Comparison of ENCODE assay signal across 24 cellular contexts in genomic region chr4:187724526-187724925, GRCh38.
DNase-seq lines count a peak whose midpoint lies in the region; ATAC-seq and TF ChIP-seq lines count a peak whose summit lies in the region.
"Had no signal": no experiment of that assay in that cellular context is flagged by ENCODE, and none has a peak within 500 bp of the region (broad histone marks: within the 10 kb centered on the region; RNA-seq: fewer than 3 reads in every experiment).

No MANE protein-coding gene starts in this region.

- TF ChIP-seq POLR2A in IMR-90 (IDR thresholded peaks at IDR 0.05; ENCODE audit: low read depth, low read length) (no peak), body of pancreas (IDR thresholded peaks at IDR 0.05) (no peak)

- H3K9me3 ChIP-seq in IMR-90 (ENCODE audit: control insufficient read depth, insufficient read depth, low read length) (no peaks in the 10 kb centered on the region), OCI-LY1 (ENCODE audit: low read length) (no peaks in the 10 kb centered on the region), body of pancreas (no peaks in the 10 kb centered on the region)
- H3K9me3 ChIP-seq: BE2C, BLaER1 had no signal

- H3F3A ChIP-seq in OCI-LY1 (ENCODE audit: insufficient read depth, low read length), result no peaks in the 10 kb centered on the region

- H3K4me1 ChIP-seq in IMR-90 (ENCODE audit: control insufficient read depth, insufficient read depth, low read length) (no peaks in the 10 kb centered on the region), OCI-LY1 (ENCODE audit: insufficient read depth, low read length, severe bottlenecking) (peaks cover 25% of the 10 kb centered on the region), body of pancreas (no peaks in the 10 kb centered on the region)
- H3K4me1 ChIP-seq: BE2C, BLaER1 had no signal

- DNase-seq in IMR-90 (no peak), dermis blood vessel endothelial cell (peak; percentile 69), lung microvascular endothelial cell (ENCODE audit: low read depth in 2 of 2) (peak; percentile 1 to 61), NCI-H748 (lab: John Stamatoyannopoulos, UW; ENCODE audit: unreplicated experiment) (no peak), body of pancreas (no peak)
- DNase-seq: 8988T; ACHN; BE2C; C1 segment of cervical spinal cord; CD4-positive, alpha-beta memory T cell; CD4-positive, CD25-positive, alpha-beta regulatory T cell; CD8-positive, alpha-beta memory T cell; COR-L47; DMS 273 treated with DMSO at 0.1 percent for 48 hours; DMS153; DMS53; DMS79; DND-41; EL; GDM1 had no signal

- WGBS in IMR-90 (ENCODE audit: extremely low coverage in 2 of 2, insufficient read length in 1 of 2), 2 experiments, result 90% methylated on average over 2 of the region's 5 CpGs; no CpG with 5 or more reads in 1 of the 2 experiments
- WGBS in body of pancreas, 2 donors, result 38 to 53% methylated on average over 5 of the region's 5 CpGs

- no peak overlapping the region for H2BK5ac ChIP-seq in IMR-90 (ENCODE audit: low read depth, low read length, poor library complexity, severe bottlenecking)

- ATAC-seq in IMR-90 (ENCODE audit: low read depth) (no peak), HG03280 (IDR thresholded peaks at IDR 0.05; ENCODE audit: unreplicated experiment) (no peak), body of pancreas (no peak)
- ATAC-seq: GM12878 had no signal

- H3K4ac ChIP-seq in IMR-90 (ENCODE audit: low read depth, low read length), result no peak overlapping the region

- H4K20me1 ChIP-seq in IMR-90 (ENCODE audit: insufficient read depth, low read length) (no peaks in the 10 kb centered on the region), OCI-LY1 (ENCODE audit: insufficient read depth, low read length) (no peaks in the 10 kb centered on the region)
- H4K20me1 ChIP-seq: BLaER1 had no signal

- H2BK15ac ChIP-seq in IMR-90 (ENCODE audit: low read depth, low read length), result no peak overlapping the region

- no peaks in the 10 kb centered on the region for H3K9me2 ChIP-seq in OCI-LY1 (ENCODE audit: low read depth, low read length)

- H3K4me3 ChIP-seq in IMR-90 (ENCODE audit: insufficient read depth, low read depth, low read length) (no peak overlapping the region), OCI-LY1 (ENCODE audit: low read depth, low read length, poor library complexity, severe bottlenecking) (no peak overlapping the region), body of pancreas (no peak overlapping the region)
- H3K4me3 ChIP-seq: BLaER1, GM12878 had no signal

- dilution Hi-C loops in IMR-90 (cut with HindIII; ENCODE audit: low sequenced_read_pairs, unreplicated experiment), result no loop called here

- no peak overlapping the region for H3K9ac ChIP-seq in IMR-90 (ENCODE audit: low read depth, low read length)
- no peak overlapping the region for H3K9ac ChIP-seq in OCI-LY1 (ENCODE audit: low read length)
- H3K9ac ChIP-seq: BLaER1 had no signal

- H2AK5ac ChIP-seq in IMR-90 (ENCODE audit: low read depth, low read length), result no peak overlapping the region

- no peak overlapping the region for H4K91ac ChIP-seq in IMR-90 (ENCODE audit: insufficient read depth, low read depth, low read length)

- no peaks in the 10 kb centered on the region for H3K79me1 ChIP-seq in IMR-90 (ENCODE audit: low read depth in 1 of 2, low read length in 2 of 2)

- H3K36me3 ChIP-seq in IMR-90 (ENCODE audit: control insufficient read depth, insufficient read depth, low read length), result no peaks in the 10 kb centered on the region
- H3K36me3 ChIP-seq in OCI-LY1 (ENCODE audit: insufficient read depth, low read length), result no peaks in the 10 kb centered on the region
- H3K36me3 ChIP-seq in body of pancreas (replicated peaks in 1 of 2; ENCODE audit: insufficient read depth in 1 of 2, low read depth in 2 of 2), result no peaks in the 10 kb centered on the region
- H3K36me3 ChIP-seq: BE2C, BLaER1 had no signal

- no peak overlapping the region for H3K56ac ChIP-seq in IMR-90 (ENCODE audit: extremely low read depth, insufficient read depth, low read length)

- no peak overlapping the region for H2BK20ac ChIP-seq in IMR-90 (ENCODE audit: low read depth, low read length)

- BruUV-seq in IMR-90 (replicated peaks; lab: Mats Ljungman, UMichigan), result no TSS peak

- CTCF ChIA-PET in IMR-90 (lab: Yijun Ruan, JAX), result no interaction called here

- no peaks in the 10 kb centered on the region; the same call in 1 of the 2 replicates for H3K9me1 ChIP-seq in IMR-90 (ENCODE audit: insufficient read depth, low read length)

- no peak overlapping the region for H2AK9ac ChIP-seq in IMR-90 (replicated peaks; ENCODE audit: low read depth, low read length, poor library complexity)

- H3K23ac ChIP-seq in IMR-90 (ENCODE audit: low read depth, low read length), result no peak overlapping the region

- H3K4me2 ChIP-seq in IMR-90 (ENCODE audit: low read depth, low read length) (no peak overlapping the region), OCI-LY1 (ENCODE audit: low read length) (no peak overlapping the region)
- H3K4me2 ChIP-seq: BLaER1 had no signal

- no peak overlapping the region for H3K14ac ChIP-seq in IMR-90 (replicated peaks; ENCODE audit: low read depth, low read length)

- no peak for TF ChIP-seq CTCF in IMR-90 (conservative IDR thresholded peaks at IDR 0.05; ENCODE audit: low read depth, low read length)
- TF ChIP-seq CTCF in OCI-LY1 (IDR thresholded peaks at IDR 0.05; ENCODE audit: low read length), result no peak
- TF ChIP-seq CTCF in body of pancreas (IDR thresholded peaks at IDR 0.05), result no peak

- H3K27ac ChIP-seq in IMR-90 (ENCODE audit: insufficient read depth, low read length), result no peak overlapping the region
- no peak overlapping the region for H3K27ac ChIP-seq in OCI-LY1 (ENCODE audit: low read depth, low read length, poor library complexity, severe bottlenecking)
- H3K27ac ChIP-seq in body of pancreas, result no peak overlapping the region
- H3K27ac ChIP-seq: BLaER1 had no signal

- in situ Hi-C loops in IMR-90 (cut with MboI; ENCODE audit: low sequenced_read_pairs), result no loop called here

- no peak overlapping the region for H4K8ac ChIP-seq in IMR-90 (ENCODE audit: low read depth in 2 of 2, low read length in 2 of 2)

- H3K27me3 ChIP-seq in IMR-90 (ENCODE audit: control insufficient read depth, insufficient read depth, low read length), result no peaks in the 10 kb centered on the region
- H3K27me3 ChIP-seq in OCI-LY1 (ENCODE audit: insufficient read depth, low read length), result no peaks in the 10 kb centered on the region
- H3K27me3 ChIP-seq in body of pancreas, result no peaks in the 10 kb centered on the region
- H3K27me3 ChIP-seq: BE2C, BLaER1 had no signal

- H3K18ac ChIP-seq in IMR-90 (ENCODE audit: low read depth, low read length), result no peak overlapping the region

- no peak overlapping the region for H4K5ac ChIP-seq in IMR-90 (ENCODE audit: low read depth, low read length)

- H3K79me2 ChIP-seq in OCI-LY1 (ENCODE audit: insufficient read depth, low read length), result no peaks in the 10 kb centered on the region

- H2AFZ ChIP-seq in IMR-90 (replicated peaks; ENCODE audit: low read length, poor library complexity) (peak overlapping the region; percentile 21), OCI-LY1 (ENCODE audit: low read length) (peak overlapping the region; percentile 40; the same call in 1 of the 2 replicates)

- no peak for TF ChIP-seq RAD21 in IMR-90 (IDR thresholded peaks at IDR 0.05; ENCODE audit: low read length)

- POLR2A ChIA-PET in IMR-90 (lab: Charles Lee; ENCODE audit: unreplicated experiment), result no interaction called here

- intact Hi-C loops in IMR-90 (cut with micrococcal nuclease) (no loop called here), body of pancreas (cut with DNase I) (no loop called here)

- no peak overlapping the region for H2BK120ac ChIP-seq in IMR-90 (ENCODE audit: low read depth, low read length)

TF ChIP-seq in IMR-90, 13 proteins besides CTCF, POLR2A, EP300 and RAD21:
- TF ChIP-seq FOS (IDR thresholded peaks at IDR 0.05; ENCODE audit: low read depth, low read length), result no peak
- TF ChIP-seq NFE2L2 (IDR thresholded peaks at IDR 0.05; ENCODE audit: low read depth, low read length), result no peak
- TF ChIP-seq MXI1 (IDR thresholded peaks at IDR 0.05; ENCODE audit: borderline replicate concordance, low read depth, low read length), result no peak
- no peak for TF ChIP-seq CEBPB (IDR thresholded peaks at IDR 0.05; ENCODE audit: low read depth, low read length)
- no peak for TF ChIP-seq USF2 (IDR thresholded peaks at IDR 0.05; ENCODE audit: low read depth, low read length)
- no peak for TF ChIP-seq RCOR1 (IDR thresholded peaks at IDR 0.05; ENCODE audit: insufficient replicate concordance, low read length)
- no peak for TF ChIP-seq SMC3 (IDR thresholded peaks at IDR 0.05; ENCODE audit: low read depth, low read length)
- no peak for TF ChIP-seq MAZ (IDR thresholded peaks at IDR 0.05; ENCODE audit: borderline replicate concordance, low read depth, low read length)
- TF ChIP-seq MAFK (IDR thresholded peaks at IDR 0.05; ENCODE audit: low read depth, low read length), result no peak
- no peak for TF ChIP-seq ELK1 (IDR thresholded peaks at IDR 0.05; ENCODE audit: borderline replicate concordance, low read depth, low read length)

Comparison
In these comparisons a context has a peak if more than half of its experiments do, and no peak if none do; other contexts are left out.
1. DNase-seq: peak in dermis blood vessel endothelial cell (single experiment) and lung microvascular endothelial cell (2 of 2); none in IMR-90 (single experiment), NCI-H748 (single experiment) and body of pancreas (0 of 4).